Comparison of ENCODE assay signal across 8 cellular contexts in the genomic region with DNA sequence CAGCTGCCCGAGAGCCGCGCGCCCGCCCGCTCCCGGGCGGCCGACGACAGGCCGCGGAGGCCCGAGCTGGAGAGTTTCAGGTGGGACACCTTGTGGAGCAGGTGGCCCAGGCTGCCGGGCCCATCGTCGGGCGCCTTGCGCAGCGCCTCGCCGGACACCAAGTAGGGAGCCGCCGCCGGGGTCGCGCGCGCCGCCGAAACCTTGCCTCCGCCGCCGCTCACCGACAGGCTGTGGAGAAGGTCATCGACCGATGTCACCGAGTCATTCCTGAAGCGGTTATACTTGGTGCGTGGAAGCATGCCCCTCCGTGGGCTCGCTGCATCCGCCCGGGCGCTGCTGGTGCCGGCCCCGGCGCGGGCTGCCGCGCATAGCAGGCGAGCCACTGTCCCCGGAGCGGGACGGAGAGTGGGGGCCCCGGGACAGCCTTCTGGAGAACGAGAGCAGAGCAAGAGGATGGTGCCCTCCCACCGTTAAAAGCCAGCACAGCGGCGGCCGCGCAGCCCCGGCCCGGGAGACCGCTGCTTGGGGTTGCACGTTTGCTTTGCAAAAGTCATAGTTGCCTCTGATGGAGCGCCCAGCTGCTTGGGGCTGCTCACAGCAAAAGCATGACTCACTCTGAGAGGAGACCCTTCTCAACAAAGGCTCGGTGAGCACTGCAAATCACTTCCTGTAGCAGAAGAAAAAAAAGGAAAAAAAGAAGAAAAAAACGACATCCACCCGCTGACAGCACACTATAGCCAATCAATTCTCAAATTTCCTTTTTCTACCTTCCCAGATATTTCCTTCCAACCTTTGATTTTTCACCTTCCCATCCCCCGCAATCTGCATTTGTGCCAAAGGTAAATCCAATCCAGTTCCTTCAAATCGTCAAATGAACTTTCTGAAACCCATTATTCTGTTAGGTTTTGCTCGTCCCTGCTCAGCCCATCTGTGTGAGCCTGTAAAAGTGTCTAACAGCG. TPM values are rescaled to one million over a fixed set of nuclear protein-coding genes. Genes with fewer than 3 reads are reported as not detected.
DNase-seq lines count a peak whose midpoint lies in the region; ATAC-seq and TF ChIP-seq lines count a peak whose summit lies in the region.

Gene SHC3, minus strand, starts transcription at position 657 of the 959 bp plus-strand sequence. Its CDS starts 358 bp downstream, at position 299.

- H3K4me1 ChIP-seq in ectodermal cell (ENCODE audit: control insufficient read depth, insufficient read depth, low read length), result peaks cover 20% of the 10 kb centered on the region

- no peaks in the 10 kb centered on the region for H3K9me3 Mint-ChIP-seq in nephron

- no peaks in the 10 kb centered on the region for H3K36me3 Mint-ChIP-seq in nephron (ENCODE audit: low read depth)

- TF ChIP-seq POLR2A in NB4 (IDR thresholded peaks at IDR 0.05; ENCODE audit: extremely low read depth, insufficient read length), result no peak
- TF ChIP-seq POLR2A in GM18505 (IDR thresholded peaks at IDR 0.05; ENCODE audit: borderline replicate concordance, extremely low read depth, insufficient read depth, insufficient read length), result no peak
- TF ChIP-seq POLR2A in erythroblast (IDR thresholded peaks at IDR 0.05; ENCODE audit: low read length), result no peak

- H3K27me3 ChIP-seq in ectodermal cell (ENCODE audit: control insufficient read depth, insufficient read depth, low read length, poor library complexity, severe bottlenecking), result peaks cover 44% of the 10 kb centered on the region

- TF ChIP-seq CTCF in NB4 (IDR thresholded peaks at IDR 0.05; ENCODE audit: low read depth, low read length) (no peak), nephron (IDR thresholded peaks at IDR 0.05; ENCODE audit: unreplicated experiment in 3 of 3) (no peak)

- H3K4me3 Mint-ChIP-seq in nephron, result peak within 1 kb of the TSS; percentile 80 to 85 (median 82)

- H3K27ac ChIP-seq in ectodermal cell (ENCODE audit: insufficient read depth, low read depth, low read length, poor library complexity, severe bottlenecking), result peak within 1 kb of the TSS; percentile 85

- 1% methylated on average over 73 of the region's 73 CpGs for WGBS in ectodermal cell, 2 experiments

- peak within 1 kb of the TSS in 2 of 3 experiments; percentile 9 to 82 for H3K27ac Mint-ChIP-seq in nephron

- H3K9me3 ChIP-seq in ectodermal cell (ENCODE audit: control insufficient read depth, low read length), result no peaks in the 10 kb centered on the region

- H3K27me3 Mint-ChIP-seq in nephron (ENCODE audit: low read depth), result peaks cover 80% of the 10 kb centered on the region

- peak within 1 kb of the TSS; percentile 78 for H3K4me3 ChIP-seq in NB4 (ENCODE audit: low read depth, low read length)
- H3K4me3 ChIP-seq in ectodermal cell (ENCODE audit: insufficient read depth, low read depth, low read length), result peak within 1 kb of the TSS; percentile 44

- ATAC-seq in GM18505 (IDR thresholded peaks at IDR 0.05; ENCODE audit: unreplicated experiment), result no peak
- no peak for ATAC-seq in GM21786 (IDR thresholded peaks at IDR 0.05; ENCODE audit: unreplicated experiment)

- H3K36me3 ChIP-seq in ectodermal cell (ENCODE audit: control insufficient read depth, insufficient read depth, low read length), result no peaks in the 10 kb centered on the region

- peak; percentile 20 for DNase-seq in Ammon's horn (ENCODE audit: low spot score)
- peak; percentile 81 for DNase-seq in NB4 (ENCODE audit: low read depth)
- no peak for DNase-seq in erythroblast (lab: John Stamatoyannopoulos, UW)
- no peak for DNase-seq in NCI-H1092 treated with DMSO at 0.1 percent for 48 hours (lab: John Stamatoyannopoulos, UW)

- peaks cover 27% of the 10 kb centered on the region for H3K4me1 Mint-ChIP-seq in nephron

RNA-seq across cellular contexts. Expression of gene SHC3, which starts in this region (rescaled TPM):
- 2.0 TPM for polyA plus RNA-seq in ectodermal cell (2013, experiment 1 of 4)
- 1.6 TPM for polyA plus RNA-seq in ectodermal cell (2013, experiment 2 of 4)
- 1.8 TPM for polyA plus RNA-seq in ectodermal cell (2013, experiment 3 of 4)
- polyA plus RNA-seq in ectodermal cell (2013, experiment 4 of 4), result 3.2 TPM

Comparison
In these comparisons a context has a peak if more than half of its experiments do, and no peak if none do; other contexts are left out.
1. DNase-seq: peak in Ammon's horn (single experiment) and NB4 (single experiment); none in erythroblast (0 of 2) and NCI-H1092 treated with DMSO at 0.1 percent for 48 hours (single experiment).